Comparison of ENCODE assay signal across 17 cellular contexts in the genomic region with DNA sequence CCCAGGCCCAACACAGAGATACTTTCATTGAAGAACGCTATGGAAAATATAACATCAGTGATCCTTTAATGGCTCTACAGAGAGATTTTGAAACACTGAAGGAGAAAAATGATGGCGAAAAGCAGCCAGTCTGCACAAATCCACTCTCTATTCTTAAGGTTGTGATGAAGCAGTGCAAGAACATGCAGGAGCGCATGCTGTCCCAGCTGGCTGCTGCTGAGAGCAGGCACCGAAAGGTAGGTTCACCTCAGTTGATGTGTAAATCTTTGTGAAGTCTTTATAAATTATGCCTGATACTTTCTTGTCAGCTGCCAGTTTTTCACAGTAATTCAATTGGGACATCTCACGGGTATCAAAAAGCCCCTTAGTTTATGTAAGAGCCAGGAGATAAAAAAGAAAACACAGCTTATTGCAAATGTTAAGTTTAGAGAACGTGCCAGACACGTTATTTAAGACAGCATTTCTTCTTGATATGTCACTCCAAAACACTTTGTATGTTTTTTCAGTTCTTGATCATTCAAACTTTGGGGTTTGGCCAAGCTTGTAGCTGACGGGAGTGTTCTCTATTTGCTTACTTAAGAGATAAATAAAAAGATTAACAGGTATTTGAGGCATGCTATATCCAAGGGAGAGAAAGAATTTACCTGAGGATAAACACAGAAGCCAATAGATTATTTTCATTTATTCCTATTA. TPM values are rescaled to one million over a fixed set of nuclear protein-coding genes. Genes with fewer than 3 reads are reported as not detected.
DNase-seq lines count a peak whose midpoint lies in the region; ATAC-seq and TF ChIP-seq lines count a peak whose summit lies in the region.
"Had no signal": no experiment of that assay in that cellular context is flagged by ENCODE, and none has a peak within 500 bp of the region (broad histone marks: within the 10 kb centered on the region; RNA-seq: fewer than 3 reads in every experiment).

No MANE protein-coding gene starts in this region.

- H3K27me3 ChIP-seq in esophagus muscularis mucosa (no peaks in the 10 kb centered on the region), left lung (no peaks in the 10 kb centered on the region)

- peaks cover 3% of the 10 kb centered on the region for H3K27me3 Mint-ChIP-seq in T-helper 17 cell

- no peaks in the 10 kb centered on the region for H3K36me3 Mint-ChIP-seq in T-helper 17 cell (ENCODE audit: low read depth)
- H3K36me3 Mint-ChIP-seq: CD4-positive, alpha-beta memory T cell had no signal

- H3K9me3 ChIP-seq in esophagus muscularis mucosa (no peaks in the 10 kb centered on the region), left lung (no peaks in the 10 kb centered on the region), T-helper 17 cell (ENCODE audit: control insufficient read depth, low read length, poor library complexity, severe bottlenecking) (no peaks in the 10 kb centered on the region)

- H3K4me3 Mint-ChIP-seq in T-helper 17 cell: no peak overlapping the region
- H3K4me3 Mint-ChIP-seq: CD4-positive, alpha-beta memory T cell; GM23338 had no signal

- peak overlapping the region; percentile 78 for H3K27ac ChIP-seq in VCaP
- peak overlapping the region; percentile 27 to 69 (median 38) for H3K27ac ChIP-seq in esophagus muscularis mucosa (replicated peaks in 1 of 4)
- no peak overlapping the region for H3K27ac ChIP-seq in left lung
- H3K27ac ChIP-seq: C4-2B had no signal

- intact Hi-C loops in esophagus muscularis mucosa (cut with DNase I): no loop called here
- intact Hi-C loops in left lung (cut with DNase I): no loop called here

- H3K36me3 ChIP-seq in esophagus muscularis mucosa (peaks cover 0 to 29% (median 6%) of the 10 kb centered on the region in 4 donors), left lung (peaks cover 0 to 10% of the 10 kb centered on the region in 2 donors)

- 50% methylated on average over 8 of the region's 8 CpGs for WGBS in esophagus muscularis mucosa

- DNase-seq in esophagus muscularis mucosa (ENCODE audit: extremely low spot score): no peak
- no peak for DNase-seq in left lung
- DNase-seq in T-helper 17 cell: no peak
- DNase-seq in AG20443 (ENCODE audit: low spot score): no peak
- DNase-seq: ACHN; AML-193; CD4-positive, alpha-beta memory T cell; DMS79 treated with DMSO at 0.1 percent for 48 hours; GF-D8; HCEC 1CT; IMR-90 had no signal

- H3K27ac Mint-ChIP-seq in T-helper 17 cell: no peak overlapping the region
- H3K27ac Mint-ChIP-seq: GM23338 had no signal

- no peak for TF ChIP-seq EP300 in esophagus muscularis mucosa (IDR thresholded peaks at IDR 0.05)

- peaks cover 2% of the 10 kb centered on the region for H3K4me1 Mint-ChIP-seq in T-helper 17 cell
- H3K4me1 Mint-ChIP-seq: CD4-positive, alpha-beta memory T cell; GM23338 had no signal

- H3K4me3 ChIP-seq in esophagus muscularis mucosa (no peak overlapping the region), left lung (no peak overlapping the region)
- H3K4me3 ChIP-seq: GM23338, K562 had no signal

- TF ChIP-seq CTCF in VCaP (conservative IDR thresholded peaks at IDR 0.05) (no peak), esophagus muscularis mucosa (IDR thresholded peaks at IDR 0.05) (no peak), left lung (IDR thresholded peaks at IDR 0.05) (no peak)

- H3K4me1 ChIP-seq in esophagus muscularis mucosa (peaks cover 3 to 87% (median 67%) of the 10 kb centered on the region in 4 donors), left lung (peaks cover 18 to 24% of the 10 kb centered on the region in 2 donors)

- peak; percentile 24 for ATAC-seq in left lung
- no peak for ATAC-seq in GM19324 (IDR thresholded peaks at IDR 0.05; ENCODE audit: low FRiP score, unreplicated experiment)
- ATAC-seq in T-helper 17 cell: no peak
- no peak for ATAC-seq in GM18867 (IDR thresholded peaks at IDR 0.05; ENCODE audit: unreplicated experiment)
- ATAC-seq: GM23338, K562 had no signal

- no peak for TF ChIP-seq POLR2A in esophagus muscularis mucosa (IDR thresholded peaks at IDR 0.05; ENCODE audit: low read depth)

RNA-seq across cellular contexts. Expression of gene CTTNBP2NL, which starts 53.1 kb away (rescaled TPM):
- total RNA-seq in esophagus muscularis mucosa: 10 to 100 TPM; 16.2 to 26.9 (median 19.0) TPM
- total RNA-seq in left lung: 10 to 100 TPM; 42.3 to 49.2 TPM
- under 1 TPM; 0.45 to 0.91 TPM for total RNA-seq in T-helper 17 cell

RNA-seq across cellular contexts. Expression of gene WNT2B, which starts 59.7 kb away (rescaled TPM):
- total RNA-seq in esophagus muscularis mucosa (1 to 10 TPM; 2.7 to 6.3 (median 3.8) TPM), left lung (1 to 10 TPM; 4.5 to 5.3 TPM), T-helper 17 cell (under 1 TPM; 0.13 to 0.37 TPM)

Comparison
In these comparisons a context has a peak if more than half of its experiments do, and no peak if none do; other contexts are left out.
1. H3K27ac ChIP-seq: peak in VCaP (single experiment) and esophagus muscularis mucosa (4 of 4); none in left lung (0 of 2).
2. RNA of gene CTTNBP2NL, which starts 53.1 kb away (total RNA-seq): 42.3 to 49.2 TPM in left lung and 16.2 to 26.9 TPM in esophagus muscularis mucosa; 0.45 to 0.91 TPM in T-helper 17 cell; every median in the first group is over 4 times any median in the second.